Comparison of ENCODE assay signal across 1 cellular context in the genomic region with DNA sequence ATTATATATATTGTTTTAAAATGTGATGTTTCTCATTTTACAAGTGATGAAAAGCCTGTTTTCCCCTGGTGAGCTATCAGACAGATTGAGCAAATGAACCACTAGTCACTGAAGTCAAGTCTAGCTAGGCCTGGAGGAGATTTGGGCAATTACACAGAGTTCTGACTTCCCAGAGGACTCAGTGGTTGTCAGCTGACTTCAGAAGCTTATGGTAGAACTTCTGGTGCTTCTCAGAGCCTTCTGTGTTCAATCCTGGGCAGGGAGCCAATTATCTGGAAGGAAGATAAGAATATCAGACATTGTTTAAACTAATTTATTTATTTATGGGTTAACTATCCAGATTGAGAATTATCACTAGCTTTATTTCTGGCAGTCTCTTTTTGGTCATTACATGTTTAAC.
TF ChIP-seq lines count a peak whose summit lies in the region.

No MANE protein-coding gene starts in this region.

TF ChIP-seq in IMR-90, 13 proteins besides CTCF, POLR2A, EP300 and RAD21 (continued from another document):
- TF ChIP-seq, protein P1, sequence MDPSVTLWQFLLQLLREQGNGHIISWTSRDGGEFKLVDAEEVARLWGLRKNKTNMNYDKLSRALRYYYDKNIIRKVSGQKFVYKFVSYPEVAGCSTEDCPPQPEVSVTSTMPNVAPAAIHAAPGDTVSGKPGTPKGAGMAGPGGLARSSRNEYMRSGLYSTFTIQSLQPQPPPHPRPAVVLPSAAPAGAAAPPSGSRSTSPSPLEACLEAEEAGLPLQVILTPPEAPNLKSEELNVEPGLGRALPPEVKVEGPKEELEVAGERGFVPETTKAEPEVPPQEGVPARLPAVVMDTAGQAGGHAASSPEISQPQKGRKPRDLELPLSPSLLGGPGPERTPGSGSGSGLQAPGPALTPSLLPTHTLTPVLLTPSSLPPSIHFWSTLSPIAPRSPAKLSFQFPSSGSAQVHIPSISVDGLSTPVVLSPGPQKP (IDR thresholded peaks at IDR 0.05; ENCODE audit: borderline replicate concordance, low read depth, low read length): no peak
- TF ChIP-seq RFX5 (IDR thresholded peaks at IDR 0.05; ENCODE audit: low read depth, low read length) (no peak), NFE2L2 (IDR thresholded peaks at IDR 0.05; ENCODE audit: low read depth, low read length) (no peak)
- TF ChIP-seq, protein P2, sequence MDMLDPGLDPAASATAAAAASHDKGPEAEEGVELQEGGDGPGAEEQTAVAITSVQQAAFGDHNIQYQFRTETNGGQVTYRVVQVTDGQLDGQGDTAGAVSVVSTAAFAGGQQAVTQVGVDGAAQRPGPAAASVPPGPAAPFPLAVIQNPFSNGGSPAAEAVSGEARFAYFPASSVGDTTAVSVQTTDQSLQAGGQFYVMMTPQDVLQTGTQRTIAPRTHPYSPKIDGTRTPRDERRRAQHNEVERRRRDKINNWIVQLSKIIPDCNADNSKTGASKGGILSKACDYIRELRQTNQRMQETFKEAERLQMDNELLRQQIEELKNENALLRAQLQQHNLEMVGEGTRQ (IDR thresholded peaks at IDR 0.05; ENCODE audit: low read depth, low read length): no peak
